13 cellular contexts compared by ENCODE assay signal in genomic region chr14:65361920-65362319, GRCh38. TPM values are rescaled to one million over a fixed set of nuclear protein-coding genes. Genes with fewer than 3 reads are reported as not detected.
DNase-seq lines count a peak whose midpoint lies in the region; ATAC-seq and TF ChIP-seq lines count a peak whose summit lies in the region.
"Had no signal": no experiment of that assay in that cellular context is flagged by ENCODE, and none has a peak within 500 bp of the region (broad histone marks: within the 10 kb centered on the region; RNA-seq: fewer than 3 reads in every experiment).

No MANE protein-coding gene starts in this region.

- TF ChIP-seq POLR2A in body of pancreas (IDR thresholded peaks at IDR 0.05) (no peak), gastrocnemius medialis (IDR thresholded peaks at IDR 0.05) (no peak)

- in situ Hi-C loops in gastrocnemius medialis (cut with MboI; ENCODE audit: low sequenced_read_pairs in 4 of 4) = loop anchor here in 2 of 4 donors (25.0 kb wide), 1 partner anchor 375 kb away; the partner anchor contains the start of gene FNTB (in 2 of the 2)

- 61 to 65% methylated on average over 2 of the region's 2 CpGs for WGBS in body of pancreas, 2 donors
- WGBS in heart right ventricle, 2 donors = 16 to 29% methylated on average over 2 of the region's 2 CpGs

- H3K4me1 ChIP-seq in body of pancreas (no peaks in the 10 kb centered on the region), heart right ventricle (peaks cover 0 to 20% (median 12%) of the 10 kb centered on the region in 9 donors), gastrocnemius medialis (peaks cover 35 to 39% of the 10 kb centered on the region in 2 donors)

- DNase-seq in GM04503 (ENCODE audit: low read depth) = peak; percentile 39
- peak in 1 of 4 donors; percentile 31 for DNase-seq in body of pancreas
- peak in 1 of 2 donors; percentile 49 for DNase-seq in heart right ventricle
- DNase-seq in gastrocnemius medialis = peak; percentile 71 to 79
- DNase-seq in activated naive CD4-positive, alpha-beta T cell (lab: John Stamatoyannopoulos, UW) = no peak
- no peak for DNase-seq in NCI-H1436 (lab: John Stamatoyannopoulos, UW)
- DNase-seq in COLO668 (lab: John Stamatoyannopoulos, UW; ENCODE audit: unreplicated experiment) = no peak
- DNase-seq: activated B cell treated with CpG ODN at 0.5 μM for 24 hours; DMS153; Peyer's patch; stimulated activated CD4-positive, alpha-beta T cell treated with anti-CD3 and anti-CD28 coated beads, Interleukin-2, amount 100 ng/mL, for 48 hours; trophoblast cell had no signal

- no peaks in the 10 kb centered on the region for H3K27me3 ChIP-seq in body of pancreas
- no peaks in the 10 kb centered on the region for H3K27me3 ChIP-seq in heart right ventricle
- H3K27me3 ChIP-seq in gastrocnemius medialis = no peaks in the 10 kb centered on the region
- H3K27me3 ChIP-seq: Peyer's patch had no signal

- no peak for TF ChIP-seq CTCF in body of pancreas (IDR thresholded peaks at IDR 0.05)
- no peak for TF ChIP-seq CTCF in heart right ventricle (IDR thresholded peaks at IDR 0.05)
- TF ChIP-seq CTCF in gastrocnemius medialis (IDR thresholded peaks at IDR 0.05 in 4 of 5, conservative IDR thresholded peaks at IDR 0.05 in 1 of 5) = no peak

- H3K36me3 ChIP-seq in body of pancreas (replicated peaks in 1 of 2; ENCODE audit: insufficient read depth in 1 of 2, low read depth in 2 of 2) (no peaks in the 10 kb centered on the region), heart right ventricle (no peaks in the 10 kb centered on the region), gastrocnemius medialis (no peaks in the 10 kb centered on the region)
- H3K36me3 ChIP-seq: Peyer's patch had no signal

- H3K27ac ChIP-seq in body of pancreas = no peak overlapping the region
- peak overlapping the region in 7 of 10 donors; percentile 3 to 46 (median 16) for H3K27ac ChIP-seq in heart right ventricle
- peak overlapping the region; percentile 72 to 81 (median 78) for H3K27ac ChIP-seq in gastrocnemius medialis

- intact Hi-C loops in body of pancreas (cut with DNase I) (no loop called here), heart right ventricle (cut with DNase I) (no loop called here), gastrocnemius medialis (cut with DNase I; ENCODE audit: low total_unique reads) (loop anchor here (2.0 to 10.0 kb wide), 3 partner anchors 51 to 375 kb away; partner anchors contain the start of genes FNTB, FUT8 and MAX)

- H3K4me3 ChIP-seq in body of pancreas (no peak overlapping the region), heart right ventricle (no peak overlapping the region), gastrocnemius medialis (no peak overlapping the region)
- H3K4me3 ChIP-seq: Peyer's patch had no signal

- peak; percentile 40 for ATAC-seq in body of pancreas
- ATAC-seq in heart right ventricle = peak; percentile 56 to 85 (median 70)
- peak; percentile 97 to 98 for ATAC-seq in gastrocnemius medialis
- ATAC-seq in GM21529 (IDR thresholded peaks at IDR 0.05; ENCODE audit: unreplicated experiment) = no peak

- H3K9me3 ChIP-seq in body of pancreas (no peaks in the 10 kb centered on the region), heart right ventricle (no peaks in the 10 kb centered on the region), gastrocnemius medialis (no peaks in the 10 kb centered on the region)
- H3K9me3 ChIP-seq: Peyer's patch had no signal

RNA-seq across cellular contexts. Expression of gene FUT8, which starts 50.6 kb away (rescaled TPM):
- 10 to 100 TPM; 31.1 to 33.0 TPM for total RNA-seq in body of pancreas
- 10 to 100 TPM in 6 of 10 donors, 1 to 10 TPM in 4; 8.3 to 16.1 (median 11.0) TPM for total RNA-seq in heart right ventricle
- polyA plus RNA-seq in heart right ventricle = 1 to 10 TPM; 2.9 to 7.1 TPM
- total RNA-seq in gastrocnemius medialis = 10 to 100 TPM in 1 of 4 donors, 1 to 10 TPM in 3; 6.5 to 11.3 (median 9.3) TPM

Comparison
In these comparisons a context has a peak if more than half of its experiments do, and no peak if none do; other contexts are left out.
1. DNase-seq: peak in GM04503 (single experiment) and gastrocnemius medialis (2 of 2); none in activated naive CD4-positive, alpha-beta T cell (0 of 4), NCI-H1436 (single experiment) and COLO668 (single experiment).
2. H3K27ac ChIP-seq: peak in heart right ventricle (7 of 10) and gastrocnemius medialis (4 of 4); none in body of pancreas (0 of 4).